In genomic region chr11:84419576-84419975, GRCh38 we compare ENCODE assay signal across 21 cellular contexts.
"Had no signal": no experiment of that assay in that cellular context is flagged by ENCODE, and none has a peak within 500 bp of the region (broad histone marks: within the 10 kb centered on the region; RNA-seq: fewer than 3 reads in every experiment).

No MANE protein-coding gene starts in this region.

- H3K4me1 ChIP-seq: gastroesophageal sphincter, heart left ventricle, pancreas, right lobe of liver, tibial nerve had no signal

- H3K4me3 ChIP-seq: gastroesophageal sphincter, heart left ventricle, pancreas, right lobe of liver, tibial nerve had no signal

- FAIRE-seq: bronchial epithelial cell, kidney, pancreas, small intestine, TTC549, urothelium cell line had no signal

- H3K27me3 Mint-ChIP-seq: stimulated activated naive CD8-positive, alpha-beta T cell treated with anti-CD3 and anti-CD28 coated beads, Interleukin-15, Interleukin-2, amounts not matched to agents 100 ng/mL and 50 ng/mL, for 24 hours had no signal

- DNase-seq: activated CD4-positive, alpha-beta T cell treated with anti-CD3 and anti-CD28 coated beads, Interleukin-2, amount 50 U/mL, for 4 hours; activated effector memory CD4-positive, alpha-beta T cell treated with anti-CD3 and anti-CD28 coated beads, Interleukin-2, amount 50 U/mL, for 16 hours; activated naive CD4-positive, alpha-beta T cell treated with anti-CD3 and anti-CD28 coated beads, Interleukin-2, amount 50 U/mL, for 16 hours; activated T-cell treated with anti-CD3 and anti-CD28 coated beads, Interleukin-2, amount 50 U/mL, for 72 hours; cerebellar nuclear complex; cortex of kidney; effector CD4-positive, alpha-beta T cell; heart left ventricle; kidney; left ventricle myocardium superior; pancreas; right lobe of liver; small intestine; stimulated activated CD4-positive, alpha-beta T cell treated with anti-CD3 and anti-CD28 coated beads, Interleukin-15, amount 100 ng/mL, for 24 hours; stimulated activated CD4-positive, alpha-beta T cell treated with anti-CD3 and anti-CD28 coated beads, Interleukin-2, amount 100 ng/mL, for 48 hours had no signal

- H3K27ac Mint-ChIP-seq: activated T-cell treated with anti-CD3 and anti-CD28 coated beads, Interleukin-2, amount 50 U/mL, for 72 hours; stimulated activated naive CD8-positive, alpha-beta T cell treated with anti-CD3 and anti-CD28 coated beads, Interleukin-15, Interleukin-2, amounts not matched to agents 100 ng/mL and 50 ng/mL, for 24 hours had no signal

- H3K27ac ChIP-seq: gastroesophageal sphincter, heart left ventricle, pancreas, right lobe of liver, tibial nerve had no signal

- H3K4me3 Mint-ChIP-seq: activated T-cell treated with anti-CD3 and anti-CD28 coated beads, Interleukin-2, amount 50 U/mL, for 72 hours; stimulated activated naive CD8-positive, alpha-beta T cell treated with anti-CD3 and anti-CD28 coated beads, Interleukin-15, Interleukin-2, amounts not matched to agents 100 ng/mL and 50 ng/mL, for 24 hours had no signal

- H3K36me3 ChIP-seq: gastroesophageal sphincter, heart left ventricle, pancreas, right lobe of liver, tibial nerve had no signal

- H3K27me3 ChIP-seq: gastroesophageal sphincter, heart left ventricle, pancreas, right lobe of liver, tibial nerve had no signal
